In the genomic region with DNA sequence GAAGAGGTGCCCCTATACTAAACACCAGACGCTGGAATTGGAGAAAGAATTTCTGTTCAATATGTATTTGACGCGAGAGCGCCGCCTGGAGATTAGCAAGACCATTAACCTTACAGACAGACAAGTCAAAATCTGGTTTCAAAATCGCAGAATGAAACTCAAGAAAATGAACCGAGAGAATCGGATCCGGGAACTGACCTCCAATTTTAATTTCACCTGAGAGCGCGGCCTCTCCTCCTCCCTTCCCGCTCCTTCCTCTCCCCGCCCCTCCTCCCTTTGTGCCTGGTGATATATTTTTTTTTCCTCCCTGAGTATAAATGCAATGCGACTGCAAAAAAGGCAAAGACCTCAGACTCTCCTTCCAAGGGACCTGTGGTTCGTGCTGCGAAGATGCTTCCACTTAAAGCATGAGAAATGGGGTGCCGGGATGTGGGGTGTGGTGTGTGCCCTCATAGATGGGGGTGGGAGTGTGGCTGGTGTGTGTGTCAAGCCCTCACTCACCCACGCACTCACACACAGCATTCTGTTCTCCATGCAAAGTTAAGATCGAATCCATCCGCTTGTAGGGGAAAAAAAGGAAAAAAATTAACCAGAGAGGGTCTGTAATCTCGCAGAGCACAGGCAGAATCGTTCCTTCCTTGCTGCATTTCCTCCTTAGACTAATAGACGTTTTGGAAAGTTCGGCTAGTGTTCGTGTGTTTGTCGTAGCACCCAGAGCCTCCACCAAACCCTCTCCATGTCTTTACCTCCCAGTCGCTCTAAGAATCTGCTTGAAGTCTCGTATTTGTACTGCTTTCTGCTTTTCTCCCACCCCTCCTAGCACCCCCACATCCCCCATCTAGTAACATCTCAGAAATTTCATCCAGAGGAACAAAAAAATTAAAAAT, we compare ENCODE assay signal across 1 cellular context.
TF ChIP-seq lines count a peak whose summit lies in the region.

No MANE protein-coding gene starts in this region.

TF ChIP-seq in WTC11, 78 proteins besides CTCF, POLR2A, EP300 and RAD21 (continued from another document):
- TF ChIP-seq, protein P1, sequence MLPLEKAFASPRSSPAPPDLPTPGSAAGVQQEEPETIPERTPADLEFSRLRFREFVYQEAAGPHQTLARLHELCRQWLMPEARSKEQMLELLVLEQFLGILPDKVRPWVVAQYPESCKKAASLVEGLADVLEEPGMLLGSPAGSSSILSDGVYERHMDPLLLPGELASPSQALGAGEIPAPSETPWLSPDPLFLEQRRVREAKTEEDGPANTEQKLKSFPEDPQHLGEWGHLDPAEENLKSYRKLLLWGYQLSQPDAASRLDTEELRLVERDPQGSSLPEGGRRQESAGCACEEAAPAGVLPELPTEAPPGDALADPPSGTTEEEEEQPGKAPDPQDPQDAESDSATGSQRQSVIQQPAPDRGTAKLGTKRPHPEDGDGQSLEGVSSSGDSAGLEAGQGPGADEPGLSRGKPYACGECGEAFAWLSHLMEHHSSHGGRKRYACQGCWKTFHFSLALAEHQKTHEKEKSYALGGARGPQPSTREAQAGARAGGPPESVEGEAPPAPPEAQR (CRISPR knock-in tag; IDR thresholded peaks at IDR 0.05), result no peak
- TF ChIP-seq SMAD4 (CRISPR knock-in tag; IDR thresholded peaks at IDR 0.05), result no peak
- no peak for TF ChIP-seq SOX15 (CRISPR knock-in tag; IDR thresholded peaks at IDR 0.05)
- TF ChIP-seq, protein P2, sequence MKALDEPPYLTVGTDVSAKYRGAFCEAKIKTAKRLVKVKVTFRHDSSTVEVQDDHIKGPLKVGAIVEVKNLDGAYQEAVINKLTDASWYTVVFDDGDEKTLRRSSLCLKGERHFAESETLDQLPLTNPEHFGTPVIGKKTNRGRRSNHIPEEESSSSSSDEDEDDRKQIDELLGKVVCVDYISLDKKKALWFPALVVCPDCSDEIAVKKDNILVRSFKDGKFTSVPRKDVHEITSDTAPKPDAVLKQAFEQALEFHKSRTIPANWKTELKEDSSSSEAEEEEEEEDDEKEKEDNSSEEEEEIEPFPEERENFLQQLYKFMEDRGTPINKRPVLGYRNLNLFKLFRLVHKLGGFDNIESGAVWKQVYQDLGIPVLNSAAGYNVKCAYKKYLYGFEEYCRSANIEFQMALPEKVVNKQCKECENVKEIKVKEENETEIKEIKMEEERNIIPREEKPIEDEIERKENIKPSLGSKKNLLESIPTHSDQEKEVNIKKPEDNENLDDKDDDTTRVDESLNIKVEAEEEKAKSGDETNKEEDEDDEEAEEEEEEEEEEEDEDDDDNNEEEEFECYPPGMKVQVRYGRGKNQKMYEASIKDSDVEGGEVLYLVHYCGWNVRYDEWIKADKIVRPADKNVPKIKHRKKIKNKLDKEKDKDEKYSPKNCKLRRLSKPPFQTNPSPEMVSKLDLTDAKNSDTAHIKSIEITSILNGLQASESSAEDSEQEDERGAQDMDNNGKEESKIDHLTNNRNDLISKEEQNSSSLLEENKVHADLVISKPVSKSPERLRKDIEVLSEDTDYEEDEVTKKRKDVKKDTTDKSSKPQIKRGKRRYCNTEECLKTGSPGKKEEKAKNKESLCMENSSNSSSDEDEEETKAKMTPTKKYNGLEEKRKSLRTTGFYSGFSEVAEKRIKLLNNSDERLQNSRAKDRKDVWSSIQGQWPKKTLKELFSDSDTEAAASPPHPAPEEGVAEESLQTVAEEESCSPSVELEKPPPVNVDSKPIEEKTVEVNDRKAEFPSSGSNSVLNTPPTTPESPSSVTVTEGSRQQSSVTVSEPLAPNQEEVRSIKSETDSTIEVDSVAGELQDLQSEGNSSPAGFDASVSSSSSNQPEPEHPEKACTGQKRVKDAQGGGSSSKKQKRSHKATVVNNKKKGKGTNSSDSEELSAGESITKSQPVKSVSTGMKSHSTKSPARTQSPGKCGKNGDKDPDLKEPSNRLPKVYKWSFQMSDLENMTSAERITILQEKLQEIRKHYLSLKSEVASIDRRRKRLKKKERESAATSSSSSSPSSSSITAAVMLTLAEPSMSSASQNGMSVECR (CRISPR knock-in tag; IDR thresholded peaks at IDR 0.05; ENCODE audit: borderline replicate concordance), result no peak
- no peak for TF ChIP-seq RELA (CRISPR knock-in tag; IDR thresholded peaks at IDR 0.05; ENCODE audit: borderline replicate concordance)
- TF ChIP-seq, protein P3, sequence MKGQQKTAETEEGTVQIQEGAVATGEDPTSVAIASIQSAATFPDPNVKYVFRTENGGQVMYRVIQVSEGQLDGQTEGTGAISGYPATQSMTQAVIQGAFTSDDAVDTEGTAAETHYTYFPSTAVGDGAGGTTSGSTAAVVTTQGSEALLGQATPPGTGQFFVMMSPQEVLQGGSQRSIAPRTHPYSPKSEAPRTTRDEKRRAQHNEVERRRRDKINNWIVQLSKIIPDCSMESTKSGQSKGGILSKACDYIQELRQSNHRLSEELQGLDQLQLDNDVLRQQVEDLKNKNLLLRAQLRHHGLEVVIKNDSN (CRISPR knock-in tag; IDR thresholded peaks at IDR 0.05), result no peak
- no peak for TF ChIP-seq TEAD4 (CRISPR knock-in tag; IDR thresholded peaks at IDR 0.05)
- TF ChIP-seq GTF2I (CRISPR knock-in tag; conservative IDR thresholded peaks at IDR 0.05), result no peak
- TF ChIP-seq, protein P4, sequence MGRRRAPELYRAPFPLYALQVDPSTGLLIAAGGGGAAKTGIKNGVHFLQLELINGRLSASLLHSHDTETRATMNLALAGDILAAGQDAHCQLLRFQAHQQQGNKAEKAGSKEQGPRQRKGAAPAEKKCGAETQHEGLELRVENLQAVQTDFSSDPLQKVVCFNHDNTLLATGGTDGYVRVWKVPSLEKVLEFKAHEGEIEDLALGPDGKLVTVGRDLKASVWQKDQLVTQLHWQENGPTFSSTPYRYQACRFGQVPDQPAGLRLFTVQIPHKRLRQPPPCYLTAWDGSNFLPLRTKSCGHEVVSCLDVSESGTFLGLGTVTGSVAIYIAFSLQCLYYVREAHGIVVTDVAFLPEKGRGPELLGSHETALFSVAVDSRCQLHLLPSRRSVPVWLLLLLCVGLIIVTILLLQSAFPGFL (CRISPR knock-in tag; IDR thresholded peaks at IDR 0.05; ENCODE audit: borderline replicate concordance), result no peak
- TF ChIP-seq, protein P5, sequence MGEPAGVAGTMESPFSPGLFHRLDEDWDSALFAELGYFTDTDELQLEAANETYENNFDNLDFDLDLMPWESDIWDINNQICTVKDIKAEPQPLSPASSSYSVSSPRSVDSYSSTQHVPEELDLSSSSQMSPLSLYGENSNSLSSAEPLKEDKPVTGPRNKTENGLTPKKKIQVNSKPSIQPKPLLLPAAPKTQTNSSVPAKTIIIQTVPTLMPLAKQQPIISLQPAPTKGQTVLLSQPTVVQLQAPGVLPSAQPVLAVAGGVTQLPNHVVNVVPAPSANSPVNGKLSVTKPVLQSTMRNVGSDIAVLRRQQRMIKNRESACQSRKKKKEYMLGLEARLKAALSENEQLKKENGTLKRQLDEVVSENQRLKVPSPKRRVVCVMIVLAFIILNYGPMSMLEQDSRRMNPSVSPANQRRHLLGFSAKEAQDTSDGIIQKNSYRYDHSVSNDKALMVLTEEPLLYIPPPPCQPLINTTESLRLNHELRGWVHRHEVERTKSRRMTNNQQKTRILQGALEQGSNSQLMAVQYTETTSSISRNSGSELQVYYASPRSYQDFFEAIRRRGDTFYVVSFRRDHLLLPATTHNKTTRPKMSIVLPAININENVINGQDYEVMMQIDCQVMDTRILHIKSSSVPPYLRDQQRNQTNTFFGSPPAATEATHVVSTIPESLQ (CRISPR knock-in tag; IDR thresholded peaks at IDR 0.05), result no peak
- TF ChIP-seq, protein P6, sequence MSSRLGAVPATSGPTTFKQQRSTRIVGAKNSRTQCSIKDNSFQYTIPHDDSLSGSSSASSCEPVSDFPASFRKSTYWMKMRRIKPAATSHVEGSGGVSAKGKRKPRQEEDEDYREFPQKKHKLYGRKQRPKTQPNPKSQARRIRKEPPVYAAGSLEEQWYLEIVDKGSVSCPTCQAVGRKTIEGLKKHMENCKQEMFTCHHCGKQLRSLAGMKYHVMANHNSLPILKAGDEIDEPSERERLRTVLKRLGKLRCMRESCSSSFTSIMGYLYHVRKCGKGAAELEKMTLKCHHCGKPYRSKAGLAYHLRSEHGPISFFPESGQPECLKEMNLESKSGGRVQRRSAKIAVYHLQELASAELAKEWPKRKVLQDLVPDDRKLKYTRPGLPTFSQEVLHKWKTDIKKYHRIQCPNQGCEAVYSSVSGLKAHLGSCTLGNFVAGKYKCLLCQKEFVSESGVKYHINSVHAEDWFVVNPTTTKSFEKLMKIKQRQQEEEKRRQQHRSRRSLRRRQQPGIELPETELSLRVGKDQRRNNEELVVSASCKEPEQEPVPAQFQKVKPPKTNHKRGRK (CRISPR knock-in tag; IDR thresholded peaks at IDR 0.05; ENCODE audit: borderline replicate concordance), result no peak
- TF ChIP-seq ZNF219 (CRISPR knock-in tag; IDR thresholded peaks at IDR 0.05; ENCODE audit: borderline replicate concordance), result no peak
- TF ChIP-seq, protein P7, sequence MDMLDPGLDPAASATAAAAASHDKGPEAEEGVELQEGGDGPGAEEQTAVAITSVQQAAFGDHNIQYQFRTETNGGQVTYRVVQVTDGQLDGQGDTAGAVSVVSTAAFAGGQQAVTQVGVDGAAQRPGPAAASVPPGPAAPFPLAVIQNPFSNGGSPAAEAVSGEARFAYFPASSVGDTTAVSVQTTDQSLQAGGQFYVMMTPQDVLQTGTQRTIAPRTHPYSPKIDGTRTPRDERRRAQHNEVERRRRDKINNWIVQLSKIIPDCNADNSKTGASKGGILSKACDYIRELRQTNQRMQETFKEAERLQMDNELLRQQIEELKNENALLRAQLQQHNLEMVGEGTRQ (CRISPR knock-in tag; IDR thresholded peaks at IDR 0.05), result no peak
- TF ChIP-seq, protein P8, sequence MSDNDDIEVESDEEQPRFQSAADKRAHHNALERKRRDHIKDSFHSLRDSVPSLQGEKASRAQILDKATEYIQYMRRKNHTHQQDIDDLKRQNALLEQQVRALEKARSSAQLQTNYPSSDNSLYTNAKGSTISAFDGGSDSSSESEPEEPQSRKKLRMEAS (CRISPR knock-in tag; IDR thresholded peaks at IDR 0.05), result no peak
- no peak for TF ChIP-seq ATF1 (CRISPR knock-in tag; IDR thresholded peaks at IDR 0.05)
